In the genomic region with DNA sequence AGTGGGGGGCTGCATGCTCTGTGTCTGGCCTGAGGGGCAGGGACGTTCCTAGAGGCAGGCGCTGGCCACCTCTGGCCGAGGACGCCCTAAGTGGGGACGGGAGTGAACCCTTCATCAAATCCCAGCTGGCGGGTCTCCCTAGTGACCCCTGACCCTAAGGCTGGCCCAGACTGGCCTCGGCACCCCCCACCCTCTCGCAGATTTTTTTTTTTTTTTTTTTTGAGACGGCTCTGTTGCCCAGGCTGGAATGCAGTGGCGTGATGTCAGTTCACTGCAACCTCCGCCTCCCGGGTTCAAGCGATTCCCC, we compare ENCODE assay signal across 8 cellular contexts. TPM values are rescaled to one million over a fixed set of nuclear protein-coding genes. Genes with fewer than 3 reads are reported as not detected.
DNase-seq lines count a peak whose midpoint lies in the region; ATAC-seq, FAIRE-seq and TF ChIP-seq lines count a peak whose summit lies in the region.

No MANE protein-coding gene starts in this region.

- no peaks in the 10 kb centered on the region for H3K9me1 ChIP-seq in endothelial cell of umbilical vein (replicated peaks; ENCODE audit: control insufficient read depth, extremely low read depth, insufficient read depth, low read length)

- H3K27ac Mint-ChIP-seq in CD8-positive, alpha-beta T cell, result peak overlapping the region; percentile 85

- H3K4me1 Mint-ChIP-seq in CD8-positive, alpha-beta T cell (ENCODE audit: low read depth), result peaks cover 13% of the 10 kb centered on the region

- no peak for FAIRE-seq in endothelial cell of umbilical vein (lab: Jason Lieb, UNC)

- H2AFZ ChIP-seq in PC-9, result peak overlapping the region; percentile 88; the same call in 1 of the 2 replicates
- H2AFZ ChIP-seq in endothelial cell of umbilical vein (ENCODE audit: low read depth, low read length), result peak overlapping the region; percentile 75
- peak overlapping the region; percentile 68 for H2AFZ ChIP-seq in osteoblast (ENCODE audit: low read length)

- no peaks in the 10 kb centered on the region for H3K27me3 Mint-ChIP-seq in CD8-positive, alpha-beta T cell (ENCODE audit: low read depth)

- H3K4me3 Mint-ChIP-seq in CD8-positive, alpha-beta T cell, result peak overlapping the region; percentile 78

- H3K9me3 ChIP-seq in CD8-positive, alpha-beta T cell (ENCODE audit: low read length), result no peaks in the 10 kb centered on the region
- no peaks in the 10 kb centered on the region for H3K9me3 ChIP-seq in PC-9 (ENCODE audit: insufficient read depth, low read depth)
- no peaks in the 10 kb centered on the region for H3K9me3 ChIP-seq in endothelial cell of umbilical vein (replicated peaks; ENCODE audit: control insufficient read depth, insufficient read depth, low read length)
- H3K9me3 ChIP-seq in osteoblast (ENCODE audit: low read depth, low read length), result no peaks in the 10 kb centered on the region

- dilution Hi-C loops in endothelial cell of umbilical vein (cut with MboI; ENCODE audit: extremely low pct_ligation_motif_present, low sequenced_read_pairs), result no loop called here

- BruUV-seq in PC-9 (replicated peaks; lab: Mats Ljungman, UMichigan), result no TSS peak
- no TSS peak for BruUV-seq in endothelial cell of umbilical vein (replicated peaks; lab: Mats Ljungman, UMichigan)

- H3K27ac ChIP-seq in CD8-positive, alpha-beta T cell (ENCODE audit: low read depth, low read length), result peak overlapping the region; percentile 93
- H3K27ac ChIP-seq in PC-9 (no peak overlapping the region), endothelial cell of umbilical vein (ENCODE audit: insufficient read depth, low read depth, low read length) (peak overlapping the region; percentile 66), osteoblast (ENCODE audit: low read depth, low read length) (peak overlapping the region; percentile 75)

- H3K79me2 ChIP-seq in PC-9 (ENCODE audit: low read depth), result no peaks in the 10 kb centered on the region
- peaks cover 15% of the 10 kb centered on the region for H3K79me2 ChIP-seq in endothelial cell of umbilical vein (ENCODE audit: control insufficient read depth, insufficient read depth, low read length)
- peaks cover 34% of the 10 kb centered on the region for H3K79me2 ChIP-seq in osteoblast (ENCODE audit: insufficient read depth, low read length)

- H3K4me3 ChIP-seq in CD8-positive, alpha-beta T cell (ENCODE audit: low read depth, low read length), result peak overlapping the region; percentile 90
- peak overlapping the region; percentile 62; the same call in 1 of the 2 replicates for H3K4me3 ChIP-seq in PC-9
- H3K4me3 ChIP-seq in endothelial cell of umbilical vein (replicated peaks in 1 of 3; ENCODE audit: insufficient read depth in 1 of 3, low read depth in 1 of 3, low read length in 3 of 3), result peak overlapping the region; percentile 44 to 58 (median 47)
- peak overlapping the region; percentile 78 for H3K4me3 ChIP-seq in osteoblast (ENCODE audit: insufficient read depth, low read length)

- H3K4me2 ChIP-seq in PC-9 (peak overlapping the region; percentile 89), endothelial cell of umbilical vein (ENCODE audit: insufficient read depth, low read length) (peak overlapping the region; percentile 81), osteoblast (ENCODE audit: insufficient read depth, low read length) (peak overlapping the region; percentile 91)

- H3K36me3 ChIP-seq in CD8-positive, alpha-beta T cell (ENCODE audit: insufficient read depth, low read length), result no peaks in the 10 kb centered on the region
- H3K36me3 ChIP-seq in PC-9 (ENCODE audit: low read depth), result no peaks in the 10 kb centered on the region
- peaks cover 0 to 11% of the 10 kb centered on the region in 2 experiments for H3K36me3 ChIP-seq in endothelial cell of umbilical vein (ENCODE audit: control insufficient read depth in 2 of 2, extremely low read depth in 1 of 2, insufficient read depth in 2 of 2, low read length in 2 of 2)
- no peaks in the 10 kb centered on the region for H3K36me3 ChIP-seq in osteoblast (ENCODE audit: insufficient read depth, low read length)

- no peaks in the 10 kb centered on the region for H3K9me2 ChIP-seq in PC-9 (ENCODE audit: insufficient read depth)

- intact Hi-C loops in CD8-positive, alpha-beta T cell (cut with DNase I, micrococcal nuclease), result loop anchor here (1.0 to 5.0 kb wide), 11 partner anchors 18 to 273 kb away; a partner anchor contains a TSS
- intact Hi-C loops in PC-9 (cut with micrococcal nuclease; ENCODE audit: unreplicated experiment), result loop anchor here (1.0 to 5.0 kb wide), 5 partner anchors 21 to 204 kb away; a partner anchor contains a TSS
- intact Hi-C loops in endothelial cell of umbilical vein (cut with micrococcal nuclease), result loop anchor here (1.0 to 2.0 kb wide), 4 partner anchors 21 to 200 kb away; a partner anchor contains a TSS

- no peaks in the 10 kb centered on the region for H3F3A ChIP-seq in PC-9 (ENCODE audit: insufficient read depth, low read depth)

- no peaks in the 10 kb centered on the region for H3K9me3 Mint-ChIP-seq in CD8-positive, alpha-beta T cell

- H3K4me1 ChIP-seq in CD8-positive, alpha-beta T cell (ENCODE audit: insufficient read depth, low read length), result peaks cover 25% of the 10 kb centered on the region
- peaks cover 9% of the 10 kb centered on the region; the same call in 1 of the 2 replicates for H3K4me1 ChIP-seq in PC-9 (replicated peaks; ENCODE audit: insufficient read depth)
- H3K4me1 ChIP-seq in endothelial cell of umbilical vein (ENCODE audit: control insufficient read depth, extremely low read depth, insufficient read depth, low read length), result peaks cover 12% of the 10 kb centered on the region
- H3K4me1 ChIP-seq in osteoblast (ENCODE audit: insufficient read depth, low read length), result peaks cover 24% of the 10 kb centered on the region

- no peaks in the 10 kb centered on the region for H3K27me3 ChIP-seq in CD8-positive, alpha-beta T cell (ENCODE audit: insufficient read depth, low read length)
- H3K27me3 ChIP-seq in PC-9 (ENCODE audit: insufficient read depth, low read depth) (peaks cover 10% of the 10 kb centered on the region), endothelial cell of umbilical vein (ENCODE audit: control insufficient read depth in 2 of 2, insufficient read depth in 2 of 2, low read length in 2 of 2) (no peaks in the 10 kb centered on the region), osteoblast (ENCODE audit: insufficient read depth, low read length) (no peaks in the 10 kb centered on the region)

- TF ChIP-seq POLR2A in endothelial cell of umbilical vein (IDR thresholded peaks at IDR 0.05; ENCODE audit: low read depth, low read length), result no peak

- POLR2A ChIA-PET in CD8-positive, alpha-beta T cell (lab: Charles Lee), result interaction anchor here (0.8 to 2.4 kb wide), 8 partner anchors 19 to 156 kb away, joined by 3 to 26 read pairs (median 8); a partner anchor contains a TSS
- POLR2A ChIA-PET in PC-9 (lab: Charles Lee; ENCODE audit: unreplicated experiment) (no interaction called here), endothelial cell of umbilical vein (lab: Charles Lee) (interaction anchor here (0.7 kb wide), 1 partner anchor 10 kb away, joined by 3 read pairs; no protein-coding TSS in a partner anchor)

- ATAC-seq in CD8-positive, alpha-beta T cell, result no peak
- ATAC-seq in omental fat pad (ENCODE audit: low FRiP score), result no peak

- 0 out of 2 replicates have a peak, but pooled peaks cover 1% of the 10 kb centered on the region for H4K20me1 ChIP-seq in PC-9 (ENCODE audit: insufficient read depth)
- no peaks in the 10 kb centered on the region for H4K20me1 ChIP-seq in endothelial cell of umbilical vein (replicated peaks; ENCODE audit: control insufficient read depth, extremely low read depth, insufficient read depth, low read length)
- H4K20me1 ChIP-seq in osteoblast (ENCODE audit: insufficient read depth, low read length), result peaks cover 27% of the 10 kb centered on the region

- no peaks in the 10 kb centered on the region for H3K36me3 Mint-ChIP-seq in CD8-positive, alpha-beta T cell

- no peak for DNase-seq in CD8-positive, alpha-beta T cell
- no peak for DNase-seq in PC-9
- DNase-seq in endothelial cell of umbilical vein (ENCODE audit: low read depth, low spot score), result no peak
- no peak for DNase-seq in osteoblast (ENCODE audit: insufficient read length, low spot score, missing footprints)
- DNase-seq in omental fat pad (ENCODE audit: low spot score), result no peak
- DNase-seq in NCI-H1417 (lab: John Stamatoyannopoulos, UW), result no peak
- no peak for DNase-seq in epidermal melanocyte (ENCODE audit: insufficient read length, low spot score)
- DNase-seq in NCI-H774 (lab: John Stamatoyannopoulos, UW), result no peak

- peak overlapping the region; percentile 62 for H3K9ac ChIP-seq in endothelial cell of umbilical vein (replicated peaks; ENCODE audit: extremely low read depth, insufficient read depth, low read length)

- CTCF ChIA-PET in CD8-positive, alpha-beta T cell (lab: Charles Lee), result interaction anchor here (0.7 kb wide), 1 partner anchor 130 kb away, joined by 6 read pairs; no protein-coding TSS in a partner anchor
- CTCF ChIA-PET in PC-9 (lab: Charles Lee) (no interaction called here), endothelial cell of umbilical vein (lab: Charles Lee) (interaction anchor here (1.2 kb wide), 1 partner anchor 189 kb away, joined by 3 read pairs; no protein-coding TSS in a partner anchor)

- TF ChIP-seq CTCF in CD8-positive, alpha-beta T cell (IDR thresholded peaks at IDR 0.05), result no peak
- TF ChIP-seq CTCF in PC-9 (conservative IDR thresholded peaks at IDR 0.05) (no peak), endothelial cell of umbilical vein (IDR thresholded peaks at IDR 0.05; ENCODE audit: extremely low read depth in 1 of 2, insufficient read depth in 1 of 2, low read depth in 1 of 2, low read length in 2 of 2) (no peak), osteoblast (IDR thresholded peaks at IDR 0.05; ENCODE audit: extremely low read depth, low read depth, low read length) (no peak), omental fat pad (IDR thresholded peaks at IDR 0.05) (no peak)

RNA-seq across cellular contexts. Expression of a gene that starts 1.0 kb away (rescaled TPM):
- 100 to 1,000 TPM; 175 to 178 TPM for total RNA-seq in CD8-positive, alpha-beta T cell
- total RNA-seq in PC-9 (2021) (34.0 and 37.0 TPM in 2 replicates), endothelial cell of umbilical vein (59.2 and 62.7 TPM in 2 replicates), osteoblast (53.3 and 56.8 TPM in 2 replicates), omental fat pad (100 to 1,000 TPM in 1 of 4 donors, 10 to 100 TPM in 3; 33.7 to 118 (median 59.5) TPM)
- polyA plus RNA-seq in endothelial cell of umbilical vein, result 74.1 and 88.8 TPM in 2 replicates
- 42.5 and 59.1 TPM in 2 replicates for polyA plus RNA-seq in endothelial cell of umbilical vein (2011; cell fraction: cytosol; rRNA removed)
- polyA plus RNA-seq in endothelial cell of umbilical vein (2011; cell fraction: nucleus; rRNA removed), result 100 and 120 TPM in 2 replicates
- polyA plus RNA-seq in endothelial cell of umbilical vein (2012), result 38.2 and 54.6 TPM in 2 replicates
- polyA minus RNA-seq in endothelial cell of umbilical vein, result 65.1 and 80.2 TPM in 2 replicates
- polyA minus RNA-seq in endothelial cell of umbilical vein (2011; cell fraction: cytosol; rRNA and poly(A)+ RNA removed), result 21.3 TPM
- 58.5 and 81.1 TPM in 2 replicates for polyA minus RNA-seq in endothelial cell of umbilical vein (2011; cell fraction: nucleus; rRNA and poly(A)+ RNA removed)

RNA-seq across cellular contexts. Expression of a gene that starts 21.0 kb away (rescaled TPM):
- 100 to 1,000 TPM; 154 TPM for total RNA-seq in CD8-positive, alpha-beta T cell
- 15.8 and 16.2 TPM in 2 replicates for total RNA-seq in PC-9 (2021)
- 15.9 and 16.0 TPM in 2 replicates for total RNA-seq in endothelial cell of umbilical vein
- polyA plus RNA-seq in endothelial cell of umbilical vein, result 4.4 and 4.6 TPM in 2 replicates
- 3.8 TPM in 2 replicates for polyA plus RNA-seq in endothelial cell of umbilical vein (2011; cell fraction: cytosol; rRNA removed)
- polyA plus RNA-seq in endothelial cell of umbilical vein (2011; cell fraction: nucleus; rRNA removed), result 7.2 and 12.7 TPM in 2 replicates
- 7.3 and 11.5 TPM in 2 replicates for polyA plus RNA-seq in endothelial cell of umbilical vein (2012)
- 3.3 and 3.9 TPM in 2 replicates for polyA minus RNA-seq in endothelial cell of umbilical vein
- 4.2 TPM for polyA minus RNA-seq in endothelial cell of umbilical vein (2011; cell fraction: cytosol; rRNA and poly(A)+ RNA removed)
- polyA minus RNA-seq in endothelial cell of umbilical vein (2011; cell fraction: nucleus; rRNA and poly(A)+ RNA removed), result 4.9 and 6.0 TPM in 2 replicates
- total RNA-seq in osteoblast, result 8.7 and 9.7 TPM in 2 replicates
- 10 to 100 TPM in 3 of 4 donors, 1 to 10 TPM in 1; 9.5 to 27.6 (median 10.8) TPM for total RNA-seq in omental fat pad

RNA-seq across cellular contexts. Expression of a gene that starts 21.0 kb away (rescaled TPM):
- 1 to 10 TPM in 1 of 2 experiments, under 1 TPM in 1; 0.89 to 1.7 TPM for total RNA-seq in CD8-positive, alpha-beta T cell
- total RNA-seq in PC-9 (2021) (0.18 and 1.3 TPM in 2 replicates), endothelial cell of umbilical vein (3.1 and 4.2 TPM in 2 replicates), osteoblast (2.9 and 4.1 TPM in 2 replicates), omental fat pad (1 to 10 TPM; 4.7 to 7.3 (median 5.1) TPM)
- 1.3 TPM in 2 replicates for polyA plus RNA-seq in endothelial cell of umbilical vein
- polyA plus RNA-seq in endothelial cell of umbilical vein (2011; cell fraction: cytosol; rRNA removed), result 0.34 and 0.93 TPM in 2 replicates
- 6.6 and 8.6 TPM in 2 replicates for polyA plus RNA-seq in endothelial cell of umbilical vein (2011; cell fraction: nucleus; rRNA removed)
- 1.4 and 1.5 TPM in 2 replicates for polyA plus RNA-seq in endothelial cell of umbilical vein (2012)
- 1.4 and 3.6 TPM in 2 replicates for polyA minus RNA-seq in endothelial cell of umbilical vein
- not detected for polyA minus RNA-seq in endothelial cell of umbilical vein (2011; cell fraction: cytosol; rRNA and poly(A)+ RNA removed)
- 3.1 and 4.5 TPM in 2 replicates for polyA minus RNA-seq in endothelial cell of umbilical vein (2011; cell fraction: nucleus; rRNA and poly(A)+ RNA removed)
